In genomic region chr7:43758861-43759683, GRCh38 we compare ENCODE assay signal across 8 cellular contexts. TPM values are rescaled to one million over a fixed set of nuclear protein-coding genes. Genes with fewer than 3 reads are reported as not detected.
DNase-seq lines count a peak whose midpoint lies in the region; ATAC-seq and TF ChIP-seq lines count a peak whose summit lies in the region.

No MANE protein-coding gene starts in this region.

- peak overlapping the region; percentile 67 to 84 for H3K4me3 Mint-ChIP-seq in H9
- H3K4me3 Mint-ChIP-seq in activated CD8-positive, alpha-beta T cell treated with anti-CD3 and anti-CD28 coated beads, Interleukin-2, amount 10 ng/mL, durations not matched to agents 7 days and 5 days = peak overlapping the region; percentile 75

- H2BK120ac ChIP-seq in H9 (ENCODE audit: low read depth, low read length, poor library complexity, severe bottlenecking) = no peak overlapping the region

- H4K91ac ChIP-seq in H9 (ENCODE audit: insufficient read length, low read depth, low read length) = no peak overlapping the region

- H2AK5ac ChIP-seq in H9 (ENCODE audit: insufficient read length, low read length) = no peak overlapping the region

- intact Hi-C loops in stomach (cut with DNase I; ENCODE audit: low total_unique reads) = loop anchor here (10.0 kb wide), 1 partner anchor 66 kb away; no protein-coding TSS in a partner anchor

- H2BK15ac ChIP-seq in H9 (ENCODE audit: low read depth, low read length) = no peak overlapping the region

- POLR2A ChIA-PET in activated CD8-positive, alpha-beta T cell treated with anti-CD3 and anti-CD28 coated beads, Interleukin-2, amount 10 ng/mL, durations not matched to agents 7 days and 5 days (lab: Charles Lee) = interaction anchor here (0.5 to 1.7 kb wide), 2 partner anchors 9 to 175 kb away, joined by 3 to 4 read pairs; no protein-coding TSS in a partner anchor

- H3K4me3 ChIP-seq in Loucy (ENCODE audit: low read length, poor library complexity, severe bottlenecking) = peak overlapping the region; percentile 82
- H3K4me3 ChIP-seq in stomach = peak overlapping the region; percentile 71 to 90 (median 84)

- ATAC-seq in activated CD8-positive, alpha-beta T cell treated with anti-CD3 and anti-CD28 coated beads, Interleukin-2, amount 10 ng/mL, durations not matched to agents 7 days and 5 days = peak; percentile 78

- H3K14ac ChIP-seq in H9 (ENCODE audit: insufficient read depth, low read length) = no peak overlapping the region

- H4K8ac ChIP-seq in H9 (replicated peaks; ENCODE audit: insufficient read length, low read depth, low read length) = no peak overlapping the region

- no peaks in the 10 kb centered on the region for H3K9me3 Mint-ChIP-seq in H9
- no peaks in the 10 kb centered on the region for H3K9me3 Mint-ChIP-seq in activated CD8-positive, alpha-beta T cell treated with anti-CD3 and anti-CD28 coated beads, Interleukin-2, amount 10 ng/mL, durations not matched to agents 7 days and 5 days (ENCODE audit: insufficient read depth)

- H3K23ac ChIP-seq in H9 (ENCODE audit: insufficient read length, low read depth, low read length) = no peak overlapping the region

- H3K4me1 Mint-ChIP-seq in H9 = peaks cover 31 to 34% of the 10 kb centered on the region in 2 experiments
- H3K4me1 Mint-ChIP-seq in activated CD8-positive, alpha-beta T cell treated with anti-CD3 and anti-CD28 coated beads, Interleukin-2, amount 10 ng/mL, durations not matched to agents 7 days and 5 days (ENCODE audit: low read depth) = peaks cover 41% of the 10 kb centered on the region

- H3T11ph ChIP-seq in H9 (ENCODE audit: low read length) = no peak overlapping the region

- H3K18ac ChIP-seq in H9 (ENCODE audit: insufficient read length, low read depth, low read length) = no peak overlapping the region

- H3K9me2 ChIP-seq in Loucy (replicated peaks; ENCODE audit: low read depth, low read length) = no peaks in the 10 kb centered on the region

- H3K9me3 ChIP-seq in H9 (ENCODE audit: control insufficient read depth, low read depth, low read length) (no peaks in the 10 kb centered on the region), Loucy (ENCODE audit: insufficient read depth, low read depth, low read length) (no peaks in the 10 kb centered on the region), stomach (no peaks in the 10 kb centered on the region)

- no peak for TF ChIP-seq EP300 in stomach (IDR thresholded peaks at IDR 0.05)

- H3K36me3 Mint-ChIP-seq in H9 (ENCODE audit: insufficient read depth in 1 of 3, low read depth in 3 of 3) = no peaks in the 10 kb centered on the region
- H3K36me3 Mint-ChIP-seq in activated CD8-positive, alpha-beta T cell treated with anti-CD3 and anti-CD28 coated beads, Interleukin-2, amount 10 ng/mL, durations not matched to agents 7 days and 5 days (ENCODE audit: low read depth) = peaks cover 5% of the 10 kb centered on the region

- no peaks in the 10 kb centered on the region for H3F3A ChIP-seq in Loucy (ENCODE audit: low read depth)

- H3K23me2 ChIP-seq in H9 (ENCODE audit: insufficient read length, low read depth, low read length, poor library complexity, severe bottlenecking) = peaks cover 7% of the 10 kb centered on the region

- H3K27ac Mint-ChIP-seq in H9 = no peak overlapping the region
- H3K27ac Mint-ChIP-seq in activated CD8-positive, alpha-beta T cell treated with anti-CD3 and anti-CD28 coated beads, Interleukin-2, amount 10 ng/mL, durations not matched to agents 7 days and 5 days = peak overlapping the region; percentile 78

- TF ChIP-seq POLR2A in stomach (IDR thresholded peaks at IDR 0.05) = no peak

- no peak overlapping the region for H2AFZ ChIP-seq in H9 (ENCODE audit: low read length)
- H2AFZ ChIP-seq in Loucy (ENCODE audit: low read length) = peak overlapping the region; percentile 94

- H3K27me3 ChIP-seq in H9 (ENCODE audit: insufficient read depth, low read length) = peaks cover 5% of the 10 kb centered on the region; the same call in 1 of the 2 replicates
- H3K27me3 ChIP-seq in Loucy (ENCODE audit: insufficient read depth, low read length, poor library complexity, severe bottlenecking) = peaks cover 8% of the 10 kb centered on the region
- no peaks in the 10 kb centered on the region for H3K27me3 ChIP-seq in stomach

- H3K9ac ChIP-seq in H9 (ENCODE audit: extremely low read depth, insufficient read length, low read length) (no peak overlapping the region), Loucy (ENCODE audit: low read depth, low read length, poor library complexity, severe bottlenecking) (peak overlapping the region; percentile 67)

- no peak overlapping the region for H3K4ac ChIP-seq in H9 (ENCODE audit: low read depth, low read length)

- no peak overlapping the region for H4K5ac ChIP-seq in H9 (ENCODE audit: insufficient read length, low read depth, low read length)

- no peaks in the 10 kb centered on the region for H3K79me2 ChIP-seq in H9 (ENCODE audit: insufficient read depth, low read length)
- no peaks in the 10 kb centered on the region for H3K79me2 ChIP-seq in Loucy (ENCODE audit: insufficient read depth, low read length)

- H4K20me1 ChIP-seq in H9 (ENCODE audit: control insufficient read depth, insufficient read depth, insufficient read length) = no peaks in the 10 kb centered on the region
- H4K20me1 ChIP-seq in Loucy (ENCODE audit: insufficient read depth, low read length, poor library complexity, severe bottlenecking) = no peaks in the 10 kb centered on the region

- H2BK20ac ChIP-seq in H9 (ENCODE audit: low read depth, low read length, poor library complexity, severe bottlenecking) = no peak overlapping the region

- DNase-seq in NCI-H1105 treated with DMSO at 0.1 percent for 48 hours (lab: John Stamatoyannopoulos, UW) (peak; percentile 20), NCI-H1105 (lab: John Stamatoyannopoulos, UW) (no peak), H9 (no peak), epidermal melanocyte (ENCODE audit: insufficient read length, low spot score) (peak; percentile 30), mucosa of gallbladder (ENCODE audit: low spot score) (peak; percentile 17), stomach (peak; percentile 31)
- peak; percentile 60 for DNase-seq in activated CD8-positive, alpha-beta T cell treated with anti-CD3 and anti-CD28 coated beads, Interleukin-2, amount 10 ng/mL, durations not matched to agents 7 days and 5 days

- H3K27ac ChIP-seq in H9 (ENCODE audit: insufficient read length, low read depth, low read length) = no peak overlapping the region
- peak overlapping the region; percentile 77 to 90 (median 78) for H3K27ac ChIP-seq in stomach

- CTCF ChIA-PET in activated CD8-positive, alpha-beta T cell treated with anti-CD3 and anti-CD28 coated beads, Interleukin-2, amount 10 ng/mL, durations not matched to agents 7 days and 5 days (lab: Charles Lee) = interaction anchor here (1.2 to 3.6 kb wide), 4 partner anchors 8 to 177 kb away, joined by 3 to 16 read pairs (median 4); partner anchors contain the start of gene STK17A

- H3K56ac ChIP-seq in H9 (ENCODE audit: insufficient read length, low read depth, low read length) = no peak overlapping the region

- H2BK5ac ChIP-seq in H9 (ENCODE audit: insufficient read length, low read length) = no peak overlapping the region

- peak overlapping the region; percentile 58 for H3K4me2 ChIP-seq in H9 (ENCODE audit: insufficient read depth, insufficient read length, low read length)
- peak overlapping the region; percentile 59 for H3K4me2 ChIP-seq in Loucy (ENCODE audit: low read depth, low read length, poor library complexity, severe bottlenecking)

- H2BK12ac ChIP-seq in H9 (ENCODE audit: insufficient read length, low read depth, low read length) = no peak overlapping the region

- no peaks in the 10 kb centered on the region for H3K36me3 ChIP-seq in Loucy (ENCODE audit: insufficient read depth, low read length)
- no peaks in the 10 kb centered on the region for H3K36me3 ChIP-seq in stomach

- no CpG with 5 or more reads among the region's 51 CpGs for WGBS in H9 (ENCODE audit: extremely low coverage, insufficient read length, low lambda C conversion rate)
- WGBS in stomach, 5 donors = 7 to 14% (median 11%) methylated on average over 27 to 51 of the region's 51 CpGs

- H3K27me3 Mint-ChIP-seq in H9 (ENCODE audit: low read depth) = peaks cover 36% of the 10 kb centered on the region
- H3K27me3 Mint-ChIP-seq in activated CD8-positive, alpha-beta T cell treated with anti-CD3 and anti-CD28 coated beads, Interleukin-2, amount 10 ng/mL, durations not matched to agents 7 days and 5 days (ENCODE audit: low read depth) = peaks cover 4% of the 10 kb centered on the region

- no peaks in the 10 kb centered on the region for H3K79me1 ChIP-seq in H9 (ENCODE audit: insufficient read depth, low read depth, low read length, poor library complexity, severe bottlenecking)

- H3K4me1 ChIP-seq in H9 (ENCODE audit: insufficient read depth, low read length) (peaks cover 4% of the 10 kb centered on the region; the same call in 1 of the 2 replicates), Loucy (ENCODE audit: insufficient read depth, low read length, poor library complexity, severe bottlenecking) (peaks cover 11% of the 10 kb centered on the region), stomach (peaks cover 5 to 43% (median 30%) of the 10 kb centered on the region in 4 donors)

- TF ChIP-seq CTCF in H9 (conservative IDR thresholded peaks at IDR 0.05) = no peak
- no peak for TF ChIP-seq CTCF in Loucy (conservative IDR thresholded peaks at IDR 0.05; ENCODE audit: low read length)
- TF ChIP-seq CTCF in stomach (IDR thresholded peaks at IDR 0.05) = no peak

RNA-seq across cellular contexts. Expression of gene BLVRA, which starts 0.6 kb away (rescaled TPM):
- total RNA-seq in H9 (2021) = 37.6 and 40.7 TPM in 2 replicates
- 10 to 100 TPM; 25.7 to 29.2 TPM for total RNA-seq in activated CD8-positive, alpha-beta T cell treated with anti-CD3 and anti-CD28 coated beads, Interleukin-2, amount 10 ng/mL, durations not matched to agents 7 days and 5 days
- 43.2 TPM for total RNA-seq in mucosa of gallbladder
- total RNA-seq in stomach = 10 to 100 TPM; 15.2 to 52.7 (median 33.5) TPM
- polyA plus RNA-seq in stomach = 10 to 100 TPM; 44.6 to 67.1 (median 48.3) TPM

RNA-seq across cellular contexts. Expression of gene COA1, which starts 29.7 kb away (rescaled TPM):
- 132 and 138 TPM in 2 replicates for total RNA-seq in H9 (2021)
- total RNA-seq in activated CD8-positive, alpha-beta T cell treated with anti-CD3 and anti-CD28 coated beads, Interleukin-2, amount 10 ng/mL, durations not matched to agents 7 days and 5 days = 10 to 100 TPM; 52.0 to 52.7 TPM
- total RNA-seq in mucosa of gallbladder = 43.6 TPM
- 100 to 1,000 TPM in 1 of 5 donors, 10 to 100 TPM in 4; 13.9 to 184 (median 95.3) TPM for total RNA-seq in stomach
- polyA plus RNA-seq in stomach = 10 to 100 TPM; 44.7 to 55.1 (median 46.6) TPM

Comparison
In these comparisons a context has a peak if more than half of its experiments do, and no peak if none do; other contexts are left out.
1. DNase-seq: peak in NCI-H1105 treated with DMSO at 0.1 percent for 48 hours (single experiment), activated CD8-positive, alpha-beta T cell treated with anti-CD3 and anti-CD28 coated beads, Interleukin-2, amount 10 ng/mL, durations not matched to agents 7 days and 5 days (single experiment), epidermal melanocyte (single experiment), mucosa of gallbladder (single experiment) and stomach (single experiment); none in NCI-H1105 (single experiment) and H9 (single experiment).